1 cellular context compared by ENCODE assay signal in genomic region chr14:104436741-104437701, GRCh38.
TF ChIP-seq lines count a peak whose summit lies in the region.

No MANE protein-coding gene starts in this region.

TF ChIP-seq in H1, 55 proteins besides CTCF, POLR2A, EP300 and RAD21:
- no peak for TF ChIP-seq SAP30 (IDR thresholded peaks at IDR 0.05; ENCODE audit: insufficient read depth, insufficient replicate concordance, low read length)
- no peak for TF ChIP-seq PHF8 (conservative IDR thresholded peaks at IDR 0.05; ENCODE audit: low read depth, low read length)
- TF ChIP-seq CHD2 (IDR thresholded peaks at IDR 0.05; ENCODE audit: low read length) = no peak
- TF ChIP-seq ASH2L (IDR thresholded peaks at IDR 0.05; ENCODE audit: low read length) = no peak
- no peak for TF ChIP-seq SP1 (IDR thresholded peaks at IDR 0.05; ENCODE audit: low read depth, low read length)
- TF ChIP-seq RXRA (IDR thresholded peaks at IDR 0.05; ENCODE audit: insufficient read depth, low read depth, low read length) = no peak
- TF ChIP-seq JUN (IDR thresholded peaks at IDR 0.05; ENCODE audit: low read depth, low read length) = no peak
- no peak for TF ChIP-seq FOSL1 (IDR thresholded peaks at IDR 0.05; ENCODE audit: insufficient read depth, low read depth, low read length)
- no peak for TF ChIP-seq YY1 (IDR thresholded peaks at IDR 0.05; ENCODE audit: low read depth, low read length)
- TF ChIP-seq CTBP2 (IDR thresholded peaks at IDR 0.05; ENCODE audit: borderline replicate concordance, insufficient read depth, insufficient read length, low read length) = no peak
- no peak for TF ChIP-seq E2F6 (IDR thresholded peaks at IDR 0.05)
TF ChIP-seq in H1: peak in this region for 0.
